In the genomic region with DNA sequence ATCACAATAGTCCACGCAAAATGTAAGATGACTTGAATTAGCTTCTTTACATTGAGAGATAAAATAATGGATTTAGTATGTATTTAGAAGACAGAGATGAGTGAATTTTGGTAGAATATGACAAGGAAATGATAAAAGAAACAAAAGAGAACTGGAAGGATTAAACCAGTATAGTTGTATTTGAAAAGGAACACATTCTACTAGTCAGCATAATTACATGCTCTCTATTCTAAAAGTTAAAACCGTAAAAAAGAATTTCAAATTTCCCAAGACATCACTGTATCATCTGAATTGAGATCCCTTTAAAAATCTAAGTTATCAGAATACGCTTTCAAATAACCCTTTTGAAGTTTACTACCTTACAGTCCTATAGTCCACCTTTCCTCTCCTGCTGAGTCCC, we compare ENCODE assay signal across 27 cellular contexts.
A peak's percentile ranks its signal among the peaks of the same experiment; 100 is the strongest.
DNase-seq lines count a peak whose midpoint lies in the region; ATAC-seq, FAIRE-seq and TF ChIP-seq lines count a peak whose summit lies in the region.
"Had no signal": no experiment of that assay in that cellular context is flagged by ENCODE, and none has a peak within 500 bp of the region (broad histone marks: within the 10 kb centered on the region; RNA-seq: fewer than 3 reads in every experiment).

No MANE protein-coding gene starts in this region.

- no peaks in the 10 kb centered on the region for H3K79me1 ChIP-seq in H9 (ENCODE audit: insufficient read depth, low read depth, low read length, poor library complexity, severe bottlenecking)

- H2BK5ac ChIP-seq in H9 (ENCODE audit: insufficient read length, low read length) = no peak overlapping the region

- H4K8ac ChIP-seq in H9 (replicated peaks; ENCODE audit: insufficient read length, low read depth, low read length) = no peak overlapping the region

- TF ChIP-seq EP300 in A549 (IDR thresholded peaks at IDR 0.05) = no peak
- TF ChIP-seq EP300 in K562 (IDR thresholded peaks at IDR 0.05; ENCODE audit: low read length) = no peak

- no peak overlapping the region for H2BK12ac ChIP-seq in H9 (ENCODE audit: insufficient read length, low read depth, low read length)

- no peak overlapping the region for H3K4me2 ChIP-seq in A549
- no peak overlapping the region for H3K4me2 ChIP-seq in OCI-LY3 (ENCODE audit: low read length)
- no peak overlapping the region for H3K4me2 ChIP-seq in K562 (ENCODE audit: insufficient read depth, low read length)
- no peak overlapping the region for H3K4me2 ChIP-seq in H9 (ENCODE audit: insufficient read depth, insufficient read length, low read length)
- H3K4me2 ChIP-seq: BLaER1 treated with 17β-estradiol and CSF1 and Interleukin-3, amounts not matched to agents 10 nM and 100 nM had no signal

- no peak overlapping the region for H2AK5ac ChIP-seq in H9 (ENCODE audit: insufficient read length, low read length)

- peaks cover 0 to 3% of the 10 kb centered on the region in 2 experiments; a peak in 3 of 5 replicates for H3K9me3 Mint-ChIP-seq in H9

- no peak overlapping the region for H3K4ac ChIP-seq in H9 (ENCODE audit: low read depth, low read length)

- no peak overlapping the region for H3K23ac ChIP-seq in H9 (ENCODE audit: insufficient read length, low read depth, low read length)

- DNase-seq in A549 (ENCODE audit: low read depth in 1 of 2, low spot score in 1 of 2) (no peak), D721Med (ENCODE audit: insufficient read length, low spot score) (no peak), K562 (ENCODE audit: extremely low read depth in 1 of 4, low spot score in 3 of 4) (no peak), GF-D8 (lab: John Stamatoyannopoulos, UW) (no peak), left lung (no peak), H9 (no peak), left ventricle myocardium superior (no peak)
- DNase-seq: 8988T; AML-193; Caco-2; Calu3; CD4-positive, alpha-beta T cell; CD8-positive, alpha-beta T cell; DMS 273 treated with DMSO at 0.1 percent for 48 hours; DMS153; DMS53; DMS79; DND-41; EL; GDM1 had no signal

- TF ChIP-seq CTCF in A549 (IDR thresholded peaks at IDR 0.05) = no peak
- no peak for TF ChIP-seq CTCF in D721Med (IDR thresholded peaks at IDR 0.05; ENCODE audit: insufficient read depth, missing control alignments)
- no peak for TF ChIP-seq CTCF in OCI-LY3 (IDR thresholded peaks at IDR 0.05; ENCODE audit: low read depth, low read length)
- TF ChIP-seq CTCF in K562 (IDR thresholded peaks at IDR 0.05 in 2 of 3, conservative IDR thresholded peaks at IDR 0.05 in 1 of 3; ENCODE audit: insufficient read depth in 2 of 3, low read depth in 1 of 3, low read length in 3 of 3) = no peak
- no peak for TF ChIP-seq CTCF in left lung (IDR thresholded peaks at IDR 0.05)
- TF ChIP-seq CTCF in H9 (conservative IDR thresholded peaks at IDR 0.05) = no peak

- no peaks in the 10 kb centered on the region for H3K9me3 ChIP-seq in A549
- no peaks in the 10 kb centered on the region for H3K9me3 ChIP-seq in OCI-LY3 (ENCODE audit: insufficient read depth, low read length)
- no peaks in the 10 kb centered on the region for H3K9me3 ChIP-seq in K562 (replicated peaks; ENCODE audit: control insufficient read depth, insufficient read depth, low read depth, low read length)
- no peaks in the 10 kb centered on the region for H3K9me3 ChIP-seq in left lung
- H3K9me3 ChIP-seq in H9 (ENCODE audit: control insufficient read depth, low read depth, low read length) = no peaks in the 10 kb centered on the region
- H3K9me3 ChIP-seq: BLaER1 treated with 17β-estradiol and CSF1 and Interleukin-3, amounts not matched to agents 10 nM and 100 nM; Caco-2 had no signal

- intact Hi-C loops in K562 (cut with micrococcal nuclease) = no loop called here
- intact Hi-C loops in left lung (cut with DNase I) = no loop called here
- intact Hi-C loops in left ventricle myocardium superior (cut with micrococcal nuclease) = no loop called here

- no peak for ATAC-seq in A549
- ATAC-seq in K562 = no peak
- no peak for ATAC-seq in left lung
- ATAC-seq in left ventricle myocardium superior = no peak
- ATAC-seq: CD8-positive, alpha-beta T cell had no signal

- CTCF ChIA-PET in A549 (lab: Yijun Ruan, JAX) = no interaction called here
- CTCF ChIA-PET in K562 (lab: Yijun Ruan, JAX; ENCODE audit: low intra/inter-chr PET ratio) = no interaction called here

- H2AFZ ChIP-seq in OCI-LY3 (ENCODE audit: low read depth, low read length) (0 out of 2 replicates have a peak overlapping the region, but pooled peaks have one; percentile 23), K562 (ENCODE audit: low read depth, low read length) (no peak overlapping the region), H9 (ENCODE audit: low read length) (no peak overlapping the region)

- H3K14ac ChIP-seq in H9 (ENCODE audit: insufficient read depth, low read length) = no peak overlapping the region

- no peak overlapping the region for H3K27ac Mint-ChIP-seq in H9
- H3K27ac Mint-ChIP-seq: B cell; CD4-positive, alpha-beta T cell; CD8-positive, alpha-beta T cell had no signal

- H3T11ph ChIP-seq in H9 (ENCODE audit: low read length) = no peak overlapping the region

- no peak overlapping the region for H2BK20ac ChIP-seq in H9 (ENCODE audit: low read depth, low read length, poor library complexity, severe bottlenecking)

- H3K36me3 Mint-ChIP-seq in H9 (ENCODE audit: insufficient read depth in 1 of 3, low read depth in 3 of 3) = no peaks in the 10 kb centered on the region
- H3K36me3 Mint-ChIP-seq: CD8-positive, alpha-beta T cell had no signal

- H3K79me2 ChIP-seq in OCI-LY3 (ENCODE audit: low read length) (no peaks in the 10 kb centered on the region), K562 (ENCODE audit: control insufficient read depth, insufficient read depth, low read length) (no peaks in the 10 kb centered on the region), H9 (ENCODE audit: insufficient read depth, low read length) (no peaks in the 10 kb centered on the region)

- H3K27ac ChIP-seq in A549 (no peak overlapping the region), OCI-LY3 (ENCODE audit: low read length) (no peak overlapping the region), K562 (ENCODE audit: extremely low read depth, low read depth, low read length) (no peak overlapping the region), left lung (no peak overlapping the region), H9 (ENCODE audit: insufficient read length, low read depth, low read length) (no peak overlapping the region)
- H3K27ac ChIP-seq: BLaER1 treated with 17β-estradiol and CSF1 and Interleukin-3, amounts not matched to agents 10 nM and 100 nM; C4-2B had no signal

- H3K36me3 ChIP-seq in OCI-LY3 (replicated peaks; ENCODE audit: low read depth, low read length) = no peaks in the 10 kb centered on the region
- no peaks in the 10 kb centered on the region for H3K36me3 ChIP-seq in K562 (ENCODE audit: control insufficient read depth, insufficient read depth, low read length)
- no peaks in the 10 kb centered on the region for H3K36me3 ChIP-seq in left lung
- H3K36me3 ChIP-seq: BLaER1 treated with 17β-estradiol and CSF1 and Interleukin-3, amounts not matched to agents 10 nM and 100 nM had no signal

- WGBS in A549 (ENCODE audit: missing lambda C conversion rate) = 45% methylated on average over 3 of the region's 3 CpGs
- 0% methylated on average over 3 of the region's 3 CpGs for WGBS in K562 (ENCODE audit: insufficient coverage, low coverage, missing lambda C conversion rate)
- no CpG with 5 or more reads among the region's 3 CpGs for WGBS in H9 (ENCODE audit: extremely low coverage, insufficient read length, low lambda C conversion rate)

- H3K4me3 ChIP-seq in A549 = no peak overlapping the region
- H3K4me3 ChIP-seq in OCI-LY3 (ENCODE audit: low read length) = no peak overlapping the region
- H3K4me3 ChIP-seq in K562 = no peak overlapping the region
- no peak overlapping the region for H3K4me3 ChIP-seq in left lung
- H3K4me3 ChIP-seq: BLaER1 treated with 17β-estradiol and CSF1 and Interleukin-3, amounts not matched to agents 10 nM and 100 nM had no signal

- H3K4me1 Mint-ChIP-seq in H9 = no peaks in the 10 kb centered on the region
- H3K4me1 Mint-ChIP-seq: B cell had no signal

- no peak overlapping the region for H3K9ac ChIP-seq in OCI-LY3 (ENCODE audit: low read length)
- H3K9ac ChIP-seq in K562 (ENCODE audit: insufficient read depth in 1 of 2, low read depth in 2 of 2, low read length in 2 of 2) = no peak overlapping the region
- H3K9ac ChIP-seq in H9 (ENCODE audit: extremely low read depth, insufficient read length, low read length) = no peak overlapping the region
- H3K9ac ChIP-seq: BLaER1 treated with 17β-estradiol and CSF1 and Interleukin-3, amounts not matched to agents 10 nM and 100 nM had no signal

- in situ Hi-C loops in K562 (cut with MboI) = no loop called here

- no peak overlapping the region for H4K91ac ChIP-seq in H9 (ENCODE audit: insufficient read length, low read depth, low read length)

- H3K4me1 ChIP-seq in A549 (no peaks in the 10 kb centered on the region), OCI-LY3 (ENCODE audit: low read length) (no peaks in the 10 kb centered on the region), K562 (replicated peaks in 1 of 2; ENCODE audit: control insufficient read depth in 2 of 2, insufficient read depth in 2 of 2, low read length in 2 of 2) (no peaks in the 10 kb centered on the region), left lung (no peaks in the 10 kb centered on the region), H9 (ENCODE audit: insufficient read depth, low read length) (no peaks in the 10 kb centered on the region)
- H3K4me1 ChIP-seq: BLaER1 treated with 17β-estradiol and CSF1 and Interleukin-3, amounts not matched to agents 10 nM and 100 nM had no signal

- no peak overlapping the region for H4K5ac ChIP-seq in H9 (ENCODE audit: insufficient read length, low read depth, low read length)

- TF ChIP-seq RAD21 in A549 (conservative IDR thresholded peaks at IDR 0.05 in 1 of 2, IDR thresholded peaks at IDR 0.05 in 1 of 2) = no peak
- no peak for TF ChIP-seq RAD21 in K562 (CRISPR knock-in tag; conservative IDR thresholded peaks at IDR 0.05 in 1 of 2, IDR thresholded peaks at IDR 0.05 in 1 of 2)

- no peak overlapping the region for H3K18ac ChIP-seq in H9 (ENCODE audit: insufficient read length, low read depth, low read length)

- H3K9me1 ChIP-seq in K562 (ENCODE audit: control insufficient read depth, insufficient read depth, low read length) = no peaks in the 10 kb centered on the region

- H2BK15ac ChIP-seq in H9 (ENCODE audit: low read depth, low read length) = no peak overlapping the region

- no peak overlapping the region for H3K4me3 Mint-ChIP-seq in H9
- H3K4me3 Mint-ChIP-seq: B cell; CD4-positive, alpha-beta T cell; CD8-positive, alpha-beta T cell had no signal

- H4K20me1 ChIP-seq in OCI-LY3 (ENCODE audit: insufficient read depth, low read length) (no peaks in the 10 kb centered on the region), K562 (replicated peaks; ENCODE audit: control insufficient read depth, insufficient read depth, low read length) (no peaks in the 10 kb centered on the region), H9 (ENCODE audit: control insufficient read depth, insufficient read depth, insufficient read length) (no peaks in the 10 kb centered on the region)
- H4K20me1 ChIP-seq: BLaER1 treated with 17β-estradiol and CSF1 and Interleukin-3, amounts not matched to agents 10 nM and 100 nM had no signal

- no peak for FAIRE-seq in A549 (lab: Jason Lieb, UNC)
- FAIRE-seq in D721Med (lab: Jason Lieb, UNC) = peak; percentile 32
- FAIRE-seq in K562 (lab: Jason Lieb, UNC) = no peak
- FAIRE-seq: A204.1, GM12891, GM19239 had no signal

- POLR2A ChIA-PET in A549 (lab: Yijun Ruan, JAX) = no interaction called here
- POLR2A ChIA-PET in K562 (lab: Yijun Ruan, JAX) = no interaction called here

- H3K56ac ChIP-seq in H9 (ENCODE audit: insufficient read length, low read depth, low read length) = no peak overlapping the region

- BruUV-seq in K562 (replicated peaks; lab: Mats Ljungman, UMichigan) = no TSS peak

- TF ChIP-seq POLR2A in A549 (IDR thresholded peaks at IDR 0.05; ENCODE audit: low read length) (no peak), K562 (conservative IDR thresholded peaks at IDR 0.05) (no peak)

- H3K27me3 ChIP-seq in OCI-LY3 (ENCODE audit: low read depth, low read length) (no peaks in the 10 kb centered on the region), K562 (ENCODE audit: control insufficient read depth in 2 of 2, insufficient read depth in 2 of 2, low read length in 2 of 2) (no peaks in the 10 kb centered on the region), left lung (no peaks in the 10 kb centered on the region), H9 (ENCODE audit: insufficient read depth, low read length) (no peaks in the 10 kb centered on the region)
- H3K27me3 ChIP-seq: BLaER1 treated with 17β-estradiol and CSF1 and Interleukin-3, amounts not matched to agents 10 nM and 100 nM had no signal

- no peaks in the 10 kb centered on the region for H3K27me3 Mint-ChIP-seq in H9 (ENCODE audit: low read depth)
- H3K27me3 Mint-ChIP-seq: B cell; CD4-positive, alpha-beta T cell had no signal

- no peaks in the 10 kb centered on the region for H3K23me2 ChIP-seq in H9 (ENCODE audit: insufficient read length, low read depth, low read length, poor library complexity, severe bottlenecking)

- no peak overlapping the region for H2BK120ac ChIP-seq in H9 (ENCODE audit: low read depth, low read length, poor library complexity, severe bottlenecking)

Comparison
In these comparisons a context has a peak if more than half of its experiments do, and no peak if none do; other contexts are left out.
1. Of the 35 proteins assayed by ChIP-seq in both K562 and A549: peak only in K562: none; only in A549: MAFK; in both: none; in neither: 34.